Comparison of ENCODE assay signal across 16 cellular contexts in genomic region chr12:101230547-101230946, GRCh38. TPM values are rescaled to one million over a fixed set of nuclear protein-coding genes. Genes with fewer than 3 reads are reported as not detected.
DNase-seq lines count a peak whose midpoint lies in the region; ATAC-seq, FAIRE-seq and TF ChIP-seq lines count a peak whose summit lies in the region.
"Had no signal": no experiment of that assay in that cellular context is flagged by ENCODE, and none has a peak within 500 bp of the region (broad histone marks: within the 10 kb centered on the region; RNA-seq: fewer than 3 reads in every experiment).

No MANE protein-coding gene starts in this region.

- no peak overlapping the region for H3K4me3 Mint-ChIP-seq in MCF 10A (ENCODE audit: unreplicated experiment)
- H3K4me3 Mint-ChIP-seq: activated T-cell treated with anti-CD3 and anti-CD28 coated beads, Interleukin-2, amount 50 U/mL, for 24 hours; brain; natural killer cell treated with Interleukin-12 subunit alpha and Interleukin-12 subunit beta and Interleukin-15 and Interleukin-18, amount 100 ng/mL, for 72 hours had no signal

- peak; percentile 9 for DNase-seq in MCF 10A (ENCODE audit: unreplicated experiment)
- no peak for DNase-seq in breast epithelium (ENCODE audit: low spot score in 2 of 2)
- DNase-seq in adipocyte (ENCODE audit: low read depth): peak; percentile 71
- peak; percentile 82 for DNase-seq in iris pigment epithelial cell (ENCODE audit: low read depth)
- DNase-seq in urothelium cell line (ENCODE audit: low spot score): peak; percentile 43
- no peak for DNase-seq in upper lobe of right lung
- DNase-seq in effector CD4-positive, alpha-beta T cell: no peak
- DNase-seq in esophagus squamous epithelium (lab: John Stamatoyannopoulos, UW): no peak
- DNase-seq: activated T-cell treated with anti-CD3 and anti-CD28 coated beads, Interleukin-2, amount 50 U/mL, for 24 hours; NCI-H446 treated with DMSO at 0.1 percent for 48 hours; Right ventricle myocardium superior; tibial artery had no signal

- H3K4me1 ChIP-seq in breast epithelium: no peaks in the 10 kb centered on the region
- H3K4me1 ChIP-seq in adipocyte (ENCODE audit: control insufficient read depth, insufficient read depth, low read length): peaks cover 11% of the 10 kb centered on the region
- no peaks in the 10 kb centered on the region for H3K4me1 ChIP-seq in upper lobe of right lung
- peaks cover 0 to 8% (median 0%) of the 10 kb centered on the region in 3 donors for H3K4me1 ChIP-seq in esophagus squamous epithelium
- H3K4me1 ChIP-seq: tibial artery had no signal

- H3K36me3 ChIP-seq in breast epithelium (no peaks in the 10 kb centered on the region), adipocyte (ENCODE audit: control insufficient read depth, insufficient read depth, low read length, severe bottlenecking) (no peaks in the 10 kb centered on the region), upper lobe of right lung (no peaks in the 10 kb centered on the region), esophagus squamous epithelium (no peaks in the 10 kb centered on the region)
- H3K36me3 ChIP-seq: tibial artery had no signal

- H3K4me1 Mint-ChIP-seq in MCF 10A (ENCODE audit: insufficient read depth, unreplicated experiment): no peaks in the 10 kb centered on the region
- H3K4me1 Mint-ChIP-seq: brain had no signal

- H3K27ac Mint-ChIP-seq in MCF 10A (ENCODE audit: low read depth, unreplicated experiment): no peak overlapping the region
- H3K27ac Mint-ChIP-seq: activated T-cell treated with anti-CD3 and anti-CD28 coated beads, Interleukin-2, amount 50 U/mL, for 24 hours; brain; natural killer cell treated with Interleukin-12 subunit alpha and Interleukin-12 subunit beta and Interleukin-15 and Interleukin-18, amount 100 ng/mL, for 72 hours had no signal

- no peaks in the 10 kb centered on the region for H3K27me3 Mint-ChIP-seq in MCF 10A (ENCODE audit: insufficient read depth, unreplicated experiment)

- H3K27me3 ChIP-seq in breast epithelium (no peaks in the 10 kb centered on the region), adipocyte (replicated peaks; ENCODE audit: control insufficient read depth, insufficient read depth, low read length) (no peaks in the 10 kb centered on the region), upper lobe of right lung (no peaks in the 10 kb centered on the region), esophagus squamous epithelium (no peaks in the 10 kb centered on the region)
- H3K27me3 ChIP-seq: tibial artery had no signal

- 20 to 30% methylated on average over 5 of the region's 5 CpGs for WGBS in esophagus squamous epithelium, 2 donors

- ATAC-seq in upper lobe of right lung: no peak
- ATAC-seq: natural killer cell treated with Interleukin-12 subunit alpha and Interleukin-12 subunit beta and Interleukin-15 and Interleukin-18, amount 100 ng/mL, for 72 hours had no signal

- FAIRE-seq in urothelium cell line (lab: Jason Lieb, UNC): no peak
- FAIRE-seq: GM18507 had no signal

- no peak overlapping the region for H3K9ac ChIP-seq in adipocyte (ENCODE audit: low read length)

- TF ChIP-seq POLR2A in breast epithelium (IDR thresholded peaks at IDR 0.05): no peak
- no peak for TF ChIP-seq POLR2A in esophagus squamous epithelium (IDR thresholded peaks at IDR 0.05)

- POLR2A ChIA-PET in MCF 10A (lab: Yijun Ruan, JAX): no interaction called here

- H3K9me3 ChIP-seq in breast epithelium (no peaks in the 10 kb centered on the region), adipocyte (ENCODE audit: control insufficient read depth, low read length) (no peaks in the 10 kb centered on the region), upper lobe of right lung (no peaks in the 10 kb centered on the region), esophagus squamous epithelium (no peaks in the 10 kb centered on the region)
- H3K9me3 ChIP-seq: tibial artery had no signal

- intact Hi-C loops in MCF 10A (cut with micrococcal nuclease): no loop called here
- intact Hi-C loops in breast epithelium (cut with DNase I; ENCODE audit: low total_unique reads): no loop called here
- intact Hi-C loops in upper lobe of right lung (cut with DNase I): no loop called here
- intact Hi-C loops in esophagus squamous epithelium (cut with DNase I): no loop called here

- BruUV-seq in MCF 10A (replicated peaks; lab: Mats Ljungman, UMichigan): no TSS peak

- H3K4me3 ChIP-seq in breast epithelium: no peak overlapping the region
- H3K4me3 ChIP-seq in adipocyte (ENCODE audit: low read length): no peak overlapping the region
- H3K4me3 ChIP-seq in upper lobe of right lung: no peak overlapping the region
- no peak overlapping the region for H3K4me3 ChIP-seq in esophagus squamous epithelium
- H3K4me3 ChIP-seq: tibial artery had no signal

- CTCF ChIA-PET in MCF 10A (lab: Yijun Ruan, JAX): no interaction called here

- no peaks in the 10 kb centered on the region for H3K9me3 Mint-ChIP-seq in MCF 10A (ENCODE audit: unreplicated experiment)
- H3K9me3 Mint-ChIP-seq: activated T-cell treated with anti-CD3 and anti-CD28 coated beads, Interleukin-2, amount 50 U/mL, for 24 hours; brain had no signal

- TF ChIP-seq CTCF in MCF 10A (IDR thresholded peaks at IDR 0.05; ENCODE audit: unreplicated experiment) (no peak), breast epithelium (IDR thresholded peaks at IDR 0.05) (no peak), upper lobe of right lung (IDR thresholded peaks at IDR 0.05) (no peak), esophagus squamous epithelium (IDR thresholded peaks at IDR 0.05) (no peak)

- no peaks in the 10 kb centered on the region for H3K36me3 Mint-ChIP-seq in MCF 10A (ENCODE audit: insufficient read depth, unreplicated experiment)
- H3K36me3 Mint-ChIP-seq: brain; natural killer cell treated with Interleukin-12 subunit alpha and Interleukin-12 subunit beta and Interleukin-15 and Interleukin-18, amount 100 ng/mL, for 72 hours had no signal

- H3K27ac ChIP-seq in breast epithelium (no peak overlapping the region), upper lobe of right lung (no peak overlapping the region), esophagus squamous epithelium (peak overlapping the region in 1 of 4 donors; percentile 34)
- H3K27ac ChIP-seq: tibial artery had no signal

RNA-seq across cellular contexts. Expression of gene SLC5A8, which starts 20.5 kb away (rescaled TPM):
- not detected in 2 replicates for total RNA-seq in MCF 10A (2022)
- total RNA-seq in breast epithelium: under 1 TPM in 2 of 3 donors, not detected in 1; 0.29 to 0.33 TPM
- total RNA-seq in upper lobe of right lung: 2.8 TPM
- under 1 TPM in 1 of 4 donors, not detected in 3; under 0.01 TPM for total RNA-seq in esophagus squamous epithelium
- total RNA-seq: A673; natural killer cell treated with Interleukin-12 subunit alpha and Interleukin-12 subunit beta and Interleukin-15 and Interleukin-18, amount 100 ng/mL, for 72 hours; Right ventricle myocardium superior had no signal

RNA-seq across cellular contexts. Expression of gene UTP20, which starts 49.4 kb away (rescaled TPM):
- 10.0 and 15.0 TPM in 2 replicates for total RNA-seq in MCF 10A (2022)
- 10 to 100 TPM; 12.5 to 24.4 (median 17.0) TPM for total RNA-seq in breast epithelium
- 14.0 TPM for total RNA-seq in upper lobe of right lung
- total RNA-seq in esophagus squamous epithelium: 10 to 100 TPM in 3 of 4 donors, 1 to 10 TPM in 1; 5.5 to 20.5 (median 13.5) TPM

Comparison
In these comparisons a context has a peak if more than half of its experiments do, and no peak if none do; other contexts are left out.
1. DNase-seq: peak in MCF 10A (single experiment), adipocyte (single experiment), iris pigment epithelial cell (single experiment) and urothelium cell line (single experiment); none in breast epithelium (0 of 2), upper lobe of right lung (single experiment), effector CD4-positive, alpha-beta T cell (single experiment) and esophagus squamous epithelium (single experiment).